In genomic region chr2:12861344-12861942, GRCh38 we compare ENCODE assay signal across 11 cellular contexts.
DNase-seq lines count a peak whose midpoint lies in the region; ATAC-seq and TF ChIP-seq lines count a peak whose summit lies in the region.
"Had no signal": no experiment of that assay in that cellular context is flagged by ENCODE, and none has a peak within 500 bp of the region (broad histone marks: within the 10 kb centered on the region; RNA-seq: fewer than 3 reads in every experiment).

No MANE protein-coding gene starts in this region.

- no peaks in the 10 kb centered on the region for H3K36me3 ChIP-seq in CD4-positive, alpha-beta memory T cell (ENCODE audit: insufficient read depth, low read length)
- H3K36me3 ChIP-seq in ascending aorta: no peaks in the 10 kb centered on the region
- H3K36me3 ChIP-seq in tibial artery: no peaks in the 10 kb centered on the region

- peak; percentile 62 for ATAC-seq in HG03378 (IDR thresholded peaks at IDR 0.05; ENCODE audit: unreplicated experiment)
- ATAC-seq in memory B cell (ENCODE audit: low read depth): peak; percentile 43
- ATAC-seq: naive thymus-derived CD8-positive, alpha-beta T cell had no signal

- peaks cover 0 to 38% (median 26%) of the 10 kb centered on the region in 8 donors for H3K9me3 Mint-ChIP-seq in CD4-positive, alpha-beta memory T cell
- peaks cover 10% of the 10 kb centered on the region for H3K9me3 Mint-ChIP-seq in memory B cell

- intact Hi-C loops in CD4-positive, alpha-beta memory T cell (cut with micrococcal nuclease): no loop called here
- intact Hi-C loops in ascending aorta (cut with DNase I): no loop called here
- intact Hi-C loops in tibial artery (cut with DNase I; ENCODE audit: low total_unique reads): no loop called here

- CTCF ChIA-PET in CD4-positive, alpha-beta memory T cell (lab: Charles Lee; ENCODE audit: partially characterized antibody): interaction anchor here (1.1 to 1.9 kb wide), 2 partner anchors 68 to 145 kb away, joined by 3 to 5 read pairs; no protein-coding TSS in a partner anchor

- peaks cover 4 to 20% (median 9%) of the 10 kb centered on the region in 4 donors for H3K4me1 Mint-ChIP-seq in CD4-positive, alpha-beta memory T cell
- peaks cover 11% of the 10 kb centered on the region for H3K4me1 Mint-ChIP-seq in memory B cell

- H3K4me3 Mint-ChIP-seq in CD4-positive, alpha-beta memory T cell: peak overlapping the region; percentile 28 to 87 (median 74)
- H3K4me3 Mint-ChIP-seq in memory B cell: peak overlapping the region; percentile 17

- no peak overlapping the region for H3K27ac ChIP-seq in CD4-positive, alpha-beta memory T cell (ENCODE audit: low read depth, low read length)
- peak overlapping the region; percentile 5 to 36 for H3K27ac ChIP-seq in ascending aorta
- H3K27ac ChIP-seq in tibial artery: no peak overlapping the region

- TF ChIP-seq CTCF in ascending aorta (IDR thresholded peaks at IDR 0.05) (no peak), tibial artery (IDR thresholded peaks at IDR 0.05) (no peak)

- H3K4me1 ChIP-seq in CD4-positive, alpha-beta memory T cell (ENCODE audit: insufficient read depth, low read length): peaks cover 57% of the 10 kb centered on the region
- no peaks in the 10 kb centered on the region for H3K4me1 ChIP-seq in ascending aorta
- H3K4me1 ChIP-seq in tibial artery: no peaks in the 10 kb centered on the region

- POLR2A ChIA-PET in CD4-positive, alpha-beta memory T cell (lab: Charles Lee; ENCODE audit: partially characterized antibody): no interaction called here

- H3K4me3 ChIP-seq in CD4-positive, alpha-beta memory T cell (ENCODE audit: low read length in 2 of 2): peak overlapping the region; percentile 10 to 23
- no peak overlapping the region for H3K4me3 ChIP-seq in ascending aorta
- no peak overlapping the region for H3K4me3 ChIP-seq in tibial artery

- H3K36me3 Mint-ChIP-seq in CD4-positive, alpha-beta memory T cell: peaks cover 13 to 16% of the 10 kb centered on the region in 2 donors
- H3K36me3 Mint-ChIP-seq in memory B cell: peaks cover 6% of the 10 kb centered on the region

- peak overlapping the region in 6 of 7 donors; percentile 17 to 84 (median 28) for H3K27ac Mint-ChIP-seq in CD4-positive, alpha-beta memory T cell
- no peak overlapping the region for H3K27ac Mint-ChIP-seq in memory B cell

- DNase-seq in CD4-positive, alpha-beta memory T cell: no peak
- DNase-seq in ascending aorta (ENCODE audit: low spot score in 2 of 2) (no peak), memory B cell (ENCODE audit: low spot score in 2 of 2) (no peak), NCI-H748 treated with DMSO at 0.1 percent for 48 hours (lab: John Stamatoyannopoulos, UW) (no peak), islet precursor cell (no peak), tibial artery (no peak), anterior cingulate cortex (lab: John Stamatoyannopoulos, UW) (no peak)
- DNase-seq: DMS53; naive thymus-derived CD8-positive, alpha-beta T cell; T-helper 9 cell had no signal

- peaks cover 9 to 15% of the 10 kb centered on the region in 2 donors for H3K9me3 ChIP-seq in CD4-positive, alpha-beta memory T cell (ENCODE audit: control insufficient read depth in 1 of 2, low read length in 2 of 2)
- peaks cover 4 to 6% of the 10 kb centered on the region in 2 donors for H3K9me3 ChIP-seq in ascending aorta
- H3K9me3 ChIP-seq in tibial artery: no peaks in the 10 kb centered on the region

- H3K27me3 ChIP-seq in CD4-positive, alpha-beta memory T cell (ENCODE audit: insufficient read depth, low read length): no peaks in the 10 kb centered on the region
- H3K27me3 ChIP-seq in ascending aorta (no peaks in the 10 kb centered on the region), tibial artery (no peaks in the 10 kb centered on the region)

- no peaks in the 10 kb centered on the region for H3K27me3 Mint-ChIP-seq in CD4-positive, alpha-beta memory T cell
- no peaks in the 10 kb centered on the region for H3K27me3 Mint-ChIP-seq in memory B cell

Comparison
In these comparisons a context has a peak if more than half of its experiments do, and no peak if none do; other contexts are left out.
1. H3K27ac ChIP-seq: peak in ascending aorta (2 of 2); none in CD4-positive, alpha-beta memory T cell (single experiment) and tibial artery (0 of 2).
2. H3K4me3 ChIP-seq: peak in CD4-positive, alpha-beta memory T cell (2 of 2); none in ascending aorta (0 of 2) and tibial artery (0 of 2).